8 cellular contexts compared by ENCODE assay signal in genomic region chrX:47321386-47321785, GRCh38. TPM values are rescaled to one million over a fixed set of nuclear protein-coding genes. Genes with fewer than 3 reads are reported as not detected.
A peak's percentile ranks its signal among the peaks of the same experiment; 100 is the strongest.
DNase-seq lines count a peak whose midpoint lies in the region; ATAC-seq and TF ChIP-seq lines count a peak whose summit lies in the region.
"Had no signal": no experiment of that assay in that cellular context is flagged by ENCODE, and none has a peak within 500 bp of the region (broad histone marks: within the 10 kb centered on the region; RNA-seq: fewer than 3 reads in every experiment).

No MANE protein-coding gene starts in this region.

- TF ChIP-seq POLR2A in testis (IDR thresholded peaks at IDR 0.05) = no peak

- POLR2A ChIA-PET in activated CD8-positive, alpha-beta T cell treated with anti-CD3 and anti-CD28 coated beads, Interleukin-2, amount 10 ng/mL, durations not matched to agents 7 days and 5 days (lab: Charles Lee) = no interaction called here

- H3K9me3 ChIP-seq in NT2/D1 (ENCODE audit: insufficient read depth, low read length) (no peaks in the 10 kb centered on the region), testis (no peaks in the 10 kb centered on the region)

- no peaks in the 10 kb centered on the region for H3K27me3 Mint-ChIP-seq in activated CD8-positive, alpha-beta T cell treated with anti-CD3 and anti-CD28 coated beads, Interleukin-2, amount 10 ng/mL, durations not matched to agents 7 days and 5 days (ENCODE audit: low read depth)

- intact Hi-C loops in testis (cut with DNase I; ENCODE audit: low total_unique reads) = no loop called here

- H3K4me1 Mint-ChIP-seq in activated CD8-positive, alpha-beta T cell treated with anti-CD3 and anti-CD28 coated beads, Interleukin-2, amount 10 ng/mL, durations not matched to agents 7 days and 5 days (ENCODE audit: low read depth) = no peaks in the 10 kb centered on the region

- H3K27me3 ChIP-seq in NT2/D1 (ENCODE audit: insufficient read depth, insufficient read length) (no peaks in the 10 kb centered on the region), testis (no peaks in the 10 kb centered on the region)

- H3K36me3 ChIP-seq in NT2/D1 (ENCODE audit: insufficient read depth, insufficient read length, low read length) = no peaks in the 10 kb centered on the region
- H3K36me3 ChIP-seq in testis (ENCODE audit: low read depth, missing control alignments) = no peaks in the 10 kb centered on the region

- H3K9ac ChIP-seq in NT2/D1 (ENCODE audit: insufficient read length, low read depth) = peak overlapping the region; percentile 70

- no peak for ATAC-seq in activated CD8-positive, alpha-beta T cell treated with anti-CD3 and anti-CD28 coated beads, Interleukin-2, amount 10 ng/mL, durations not matched to agents 7 days and 5 days

- TF ChIP-seq CTCF in epithelial cell of esophagus (IDR thresholded peaks at IDR 0.05; ENCODE audit: insufficient read depth, low read depth, low read length, missing control alignments) = no peak
- no peak for TF ChIP-seq CTCF in testis (IDR thresholded peaks at IDR 0.05)
- no peak for TF ChIP-seq CTCF in coronary artery (IDR thresholded peaks at IDR 0.05)

- H3K4me3 ChIP-seq in NT2/D1 (ENCODE audit: insufficient read length, low read depth) = peak overlapping the region; percentile 11
- no peak overlapping the region for H3K4me3 ChIP-seq in epithelial cell of esophagus (ENCODE audit: low read length)
- H3K4me3 ChIP-seq in testis = no peak overlapping the region
- H3K4me3 ChIP-seq in coronary artery = no peak overlapping the region

- CTCF ChIA-PET in activated CD8-positive, alpha-beta T cell treated with anti-CD3 and anti-CD28 coated beads, Interleukin-2, amount 10 ng/mL, durations not matched to agents 7 days and 5 days (lab: Charles Lee) = interaction anchor here (1.9 kb wide), 1 partner anchor 9 kb away, joined by 5 read pairs; no protein-coding TSS in a partner anchor

- WGBS in testis, 2 donors = 11 to 24% methylated on average over 12 of the region's 19 CpGs

- H3K4me3 Mint-ChIP-seq in activated CD8-positive, alpha-beta T cell treated with anti-CD3 and anti-CD28 coated beads, Interleukin-2, amount 10 ng/mL, durations not matched to agents 7 days and 5 days = no peak overlapping the region

- H3K9me3 Mint-ChIP-seq in activated CD8-positive, alpha-beta T cell treated with anti-CD3 and anti-CD28 coated beads, Interleukin-2, amount 10 ng/mL, durations not matched to agents 7 days and 5 days (ENCODE audit: insufficient read depth) = no peaks in the 10 kb centered on the region

- H3K4me1 ChIP-seq in NT2/D1 (ENCODE audit: insufficient read depth, insufficient read length) (peaks cover 7% of the 10 kb centered on the region), testis (no peaks in the 10 kb centered on the region)

- peak; percentile 71 for DNase-seq in NT2/D1 (ENCODE audit: low read depth, low spot score)
- peak; percentile 67 for DNase-seq in epithelial cell of esophagus (ENCODE audit: low read depth)
- DNase-seq in lung microvascular endothelial cell (ENCODE audit: low read depth in 2 of 2) = peak; percentile 42 to 55
- DNase-seq in testis = peak; percentile 86
- DNase-seq in coronary artery (ENCODE audit: low spot score) = no peak
- DNase-seq in activated CD8-positive, alpha-beta T cell treated with anti-CD3 and anti-CD28 coated beads, Interleukin-2, amount 10 ng/mL, durations not matched to agents 7 days and 5 days = no peak
- DNase-seq in stimulated activated CD4-positive, alpha-beta T cell treated with anti-CD3 and anti-CD28 coated beads, Interleukin-15, amount 100 ng/mL, for 24 hours = no peak

- no peak overlapping the region for H3K27ac Mint-ChIP-seq in activated CD8-positive, alpha-beta T cell treated with anti-CD3 and anti-CD28 coated beads, Interleukin-2, amount 10 ng/mL, durations not matched to agents 7 days and 5 days

- peak overlapping the region in 1 of 2 donors; percentile 24 for H3K27ac ChIP-seq in testis
- no peak overlapping the region for H3K27ac ChIP-seq in coronary artery

- H3K36me3 Mint-ChIP-seq in activated CD8-positive, alpha-beta T cell treated with anti-CD3 and anti-CD28 coated beads, Interleukin-2, amount 10 ng/mL, durations not matched to agents 7 days and 5 days (ENCODE audit: low read depth) = no peaks in the 10 kb centered on the region

RNA-seq across cellular contexts. Expression of gene ZNF157, which starts 49.0 kb away (rescaled TPM):
- not detected in 2 replicates for total RNA-seq in lung microvascular endothelial cell
- under 1 TPM; 0.63 to 0.68 TPM for total RNA-seq in testis
- polyA plus RNA-seq in testis (ENCODE audit: insufficient read depth, low read depth, low replicate concordance) = 0.51 TPM
- total RNA-seq in activated CD8-positive, alpha-beta T cell treated with anti-CD3 and anti-CD28 coated beads, Interleukin-2, amount 10 ng/mL, durations not matched to agents 7 days and 5 days = under 1 TPM; 0.32 to 0.34 TPM
- total RNA-seq: dermis microvascular lymphatic vessel endothelial cell had no signal

Comparison
In these comparisons a context has a peak if more than half of its experiments do, and no peak if none do; other contexts are left out.
1. DNase-seq: peak in NT2/D1 (single experiment), epithelial cell of esophagus (single experiment), lung microvascular endothelial cell (2 of 2) and testis (single experiment); none in coronary artery (single experiment), activated CD8-positive, alpha-beta T cell treated with anti-CD3 and anti-CD28 coated beads, Interleukin-2, amount 10 ng/mL, durations not matched to agents 7 days and 5 days (single experiment) and stimulated activated CD4-positive, alpha-beta T cell treated with anti-CD3 and anti-CD28 coated beads, Interleukin-15, amount 100 ng/mL, for 24 hours (single experiment).